Comparison of ENCODE assay signal across 19 cellular contexts in the genomic region with DNA sequence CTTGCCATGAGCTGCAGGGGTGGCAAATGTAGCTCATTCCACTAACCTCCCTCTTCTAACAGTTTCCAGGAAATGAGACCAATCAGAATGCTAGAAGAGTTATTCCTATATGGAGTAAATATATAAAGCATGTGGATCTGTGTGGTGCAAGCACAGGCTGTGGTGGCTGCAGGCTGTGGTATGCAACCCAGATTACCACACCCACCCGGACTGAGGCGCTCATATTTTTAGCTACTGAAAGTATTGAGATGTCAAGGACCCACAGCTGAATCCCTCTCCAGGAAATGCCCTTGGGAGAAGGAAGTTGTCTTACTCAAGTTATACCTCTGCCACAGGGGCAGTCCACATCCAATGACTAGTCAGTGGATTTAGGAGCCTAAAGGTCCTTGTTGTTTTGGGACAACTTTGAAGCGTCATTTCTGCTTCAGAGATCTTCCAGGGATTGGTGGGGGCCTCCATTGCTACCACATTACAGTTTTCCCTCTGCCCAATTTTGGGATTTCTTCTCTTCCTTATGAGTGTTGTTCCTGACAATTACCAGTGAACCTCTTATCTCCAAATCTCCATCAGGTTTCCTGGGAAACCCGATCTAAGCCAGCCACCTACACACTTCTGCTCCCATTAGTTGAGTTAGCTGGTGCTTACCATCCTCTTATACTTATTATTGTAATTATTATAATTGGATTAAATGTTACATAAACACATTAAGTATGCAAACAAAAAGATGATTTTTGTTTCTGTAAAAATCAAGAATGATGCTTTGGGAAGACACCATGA. TPM values are rescaled to one million over a fixed set of nuclear protein-coding genes. Genes with fewer than 3 reads are reported as not detected.
DNase-seq lines count a peak whose midpoint lies in the region; TF ChIP-seq lines count a peak whose summit lies in the region.
"Had no signal": no experiment of that assay in that cellular context is flagged by ENCODE, and none has a peak within 500 bp of the region (broad histone marks: within the 10 kb centered on the region; RNA-seq: fewer than 3 reads in every experiment).

No MANE protein-coding gene starts in this region.

- H3K23ac ChIP-seq in mesenchymal stem cell (ENCODE audit: low read length in 2 of 2), result no peak overlapping the region

- H4K8ac ChIP-seq in mesenchymal stem cell (ENCODE audit: low read length), result no peak overlapping the region

- no peak overlapping the region for H3K18ac ChIP-seq in mesenchymal stem cell (ENCODE audit: low read depth in 1 of 2, low read length in 2 of 2)

- H3K9ac ChIP-seq in mesenchymal stem cell (ENCODE audit: low read length), result no peak overlapping the region
- H3K9ac ChIP-seq: BLaER1 had no signal

- H3K14ac ChIP-seq in mesenchymal stem cell (ENCODE audit: low read length in 2 of 2), result no peak overlapping the region

- CTCF ChIA-PET in RWPE1 (lab: Yijun Ruan, JAX), result no interaction called here

- H2BK5ac ChIP-seq in mesenchymal stem cell (ENCODE audit: low read depth, low read length, poor library complexity, severe bottlenecking), result no peak overlapping the region

- H2AFZ ChIP-seq in mesenchymal stem cell (ENCODE audit: low read depth, low read length), result no peak overlapping the region

- H3K4me3 ChIP-seq in NB4 (ENCODE audit: low read depth, low read length) (no peak overlapping the region), mesenchymal stem cell (ENCODE audit: insufficient read depth in 1 of 2, low read depth in 1 of 2, low read length in 2 of 2) (no peak overlapping the region)
- H3K4me3 ChIP-seq: BLaER1, esophagus muscularis mucosa, lower lobe of right lung had no signal

- POLR2A ChIA-PET in RWPE1 (lab: Yijun Ruan, JAX; ENCODE audit: low non-redundant PET), result no interaction called here

- no peaks in the 10 kb centered on the region for H3K36me3 ChIP-seq in mesenchymal stem cell (ENCODE audit: control insufficient read depth in 1 of 2, insufficient read depth in 2 of 2, low read depth in 1 of 2, low read length in 2 of 2)
- H3K36me3 ChIP-seq: BLaER1, esophagus muscularis mucosa, lower lobe of right lung had no signal

- no peak overlapping the region for H2AK5ac ChIP-seq in mesenchymal stem cell (ENCODE audit: low read length, severe bottlenecking)

- H4K91ac ChIP-seq in mesenchymal stem cell (ENCODE audit: low read length), result no peak overlapping the region

- no peak overlapping the region for H3K4ac ChIP-seq in mesenchymal stem cell (ENCODE audit: low read depth in 1 of 2, low read length in 2 of 2)

- H3K4me2 ChIP-seq in mesenchymal stem cell (ENCODE audit: low read length, poor library complexity, severe bottlenecking), result no peak overlapping the region
- H3K4me2 ChIP-seq: BLaER1 had no signal

- no peaks in the 10 kb centered on the region for H3K9me3 ChIP-seq in mesenchymal stem cell (ENCODE audit: control insufficient read depth, low read length)
- H3K9me3 ChIP-seq: BLaER1, esophagus muscularis mucosa, lower lobe of right lung had no signal

- DNase-seq in HCEC 1CT, result peak; percentile 3
- DNase-seq in NB4 (ENCODE audit: low read depth), result peak; percentile 59
- peak; percentile 59 for DNase-seq in SKM-1 treated with dmso at 0.1 percent for 144 hours (lab: John Stamatoyannopoulos, UW; ENCODE audit: unreplicated experiment)
- peak; percentile 19 for DNase-seq in mesenchymal stem cell
- no peak for DNase-seq in RWPE1 (ENCODE audit: low spot score)
- no peak for DNase-seq in DMS53 treated with DMSO at 0.1 percent for 48 hours (lab: John Stamatoyannopoulos, UW; ENCODE audit: unreplicated experiment)
- DNase-seq in NCI-H2029 treated with DMSO at 0.1 percent for 48 hours (lab: John Stamatoyannopoulos, UW), result no peak
- DNase-seq: activated CD8-positive, alpha-beta memory T cell treated with anti-CD3 and anti-CD28 coated beads, Interleukin-2, amount 10 ng/mL, durations not matched to agents 7 days and 5 days; caudate nucleus; glutamatergic neuron; lower lobe of right lung; natural killer cell; NCI-H1694; NCI-H524; posterior cingulate gyrus; stimulated activated CD4-positive, alpha-beta T cell treated with anti-CD3 and anti-CD28 coated beads, Interleukin-4, amount 100 ng/mL, for 24 hours; substantia nigra had no signal

- H3K27me3 ChIP-seq in mesenchymal stem cell (ENCODE audit: control insufficient read depth in 1 of 2, insufficient read depth in 1 of 2, low read length in 2 of 2), result no peaks in the 10 kb centered on the region
- H3K27me3 ChIP-seq: BLaER1, esophagus muscularis mucosa had no signal

- no peak for TF ChIP-seq POLR2A in NB4 (IDR thresholded peaks at IDR 0.05; ENCODE audit: extremely low read depth, insufficient read length)

- no peaks in the 10 kb centered on the region for H3K4me1 ChIP-seq in mesenchymal stem cell (ENCODE audit: control insufficient read depth, insufficient read depth, low read depth, low read length)
- H3K4me1 ChIP-seq: esophagus muscularis mucosa, lower lobe of right lung had no signal

- 78% methylated on average over 3 of the region's 4 CpGs for WGBS in mesenchymal stem cell

- no peak for TF ChIP-seq CTCF in NB4 (IDR thresholded peaks at IDR 0.05; ENCODE audit: low read depth, low read length)
- TF ChIP-seq CTCF in RWPE1 (conservative IDR thresholded peaks at IDR 0.05; ENCODE audit: low read depth), result no peak

- no peak overlapping the region for H3K27ac ChIP-seq in mesenchymal stem cell (ENCODE audit: low read length, poor library complexity, severe bottlenecking)
- no peak overlapping the region for H3K27ac ChIP-seq in RWPE1
- H3K27ac ChIP-seq: BLaER1, esophagus muscularis mucosa, lower lobe of right lung had no signal

- H2BK15ac ChIP-seq in mesenchymal stem cell (ENCODE audit: low read depth, poor library complexity, severe bottlenecking), result no peak overlapping the region

- no peak overlapping the region for H2BK12ac ChIP-seq in mesenchymal stem cell (ENCODE audit: low read length in 2 of 2)

- H2BK120ac ChIP-seq in mesenchymal stem cell (ENCODE audit: low read depth, low read length), result no peak overlapping the region

- H3K79me1 ChIP-seq in mesenchymal stem cell (replicated peaks; ENCODE audit: low read length, poor library complexity, severe bottlenecking), result no peaks in the 10 kb centered on the region

RNA-seq across cellular contexts. Expression of a gene that starts 12.1 kb away (rescaled TPM):
- polyA plus RNA-seq in mesenchymal stem cell (2013, experiment 1 of 2), result 26.9 TPM
- 27.0 TPM for polyA plus RNA-seq in mesenchymal stem cell (2013, experiment 2 of 2)

RNA-seq across cellular contexts. Expression of a gene that starts 28.4 kb away (rescaled TPM):
- 102 TPM for polyA plus RNA-seq in mesenchymal stem cell (2013, experiment 1 of 2)
- 105 TPM for polyA plus RNA-seq in mesenchymal stem cell (2013, experiment 2 of 2)

Comparison
In these comparisons a context has a peak if more than half of its experiments do, and no peak if none do; other contexts are left out.
1. DNase-seq: peak in HCEC 1CT (single experiment), NB4 (single experiment), SKM-1 treated with dmso at 0.1 percent for 144 hours (single experiment) and mesenchymal stem cell (single experiment); none in RWPE1 (single experiment), DMS53 treated with DMSO at 0.1 percent for 48 hours (single experiment) and NCI-H2029 treated with DMSO at 0.1 percent for 48 hours (single experiment).